Comparison of ENCODE assay signal across 17 cellular contexts in genomic region chr7:44226396-44226753, GRCh38. TPM values are rescaled to one million over a fixed set of nuclear protein-coding genes. Genes with fewer than 3 reads are reported as not detected.
DNase-seq lines count a peak whose midpoint lies in the region; ATAC-seq and TF ChIP-seq lines count a peak whose summit lies in the region.
"Had no signal": no experiment of that assay in that cellular context is flagged by ENCODE, and none has a peak within 500 bp of the region (broad histone marks: within the 10 kb centered on the region; RNA-seq: fewer than 3 reads in every experiment).

No MANE protein-coding gene starts in this region.

- H3K27ac Mint-ChIP-seq in chondrocyte (ENCODE audit: unreplicated experiment) (no peak overlapping the region), MCF 10A (ENCODE audit: low read depth, unreplicated experiment) (no peak overlapping the region)
- H3K27ac Mint-ChIP-seq in activated naive CD4-positive, alpha-beta T cell treated with anti-CD3 and anti-CD28 coated beads for 36 hours, result no peak overlapping the region
- H3K27ac Mint-ChIP-seq: CD4-positive, CD25-positive, alpha-beta regulatory T cell had no signal

- no peak overlapping the region for H2BK120ac ChIP-seq in neuronal stem cell (ENCODE audit: low read depth, low read length)

- H4K91ac ChIP-seq in neuronal stem cell (ENCODE audit: low read depth, low read length, poor library complexity), result peak overlapping the region; percentile 53

- peaks cover 6% of the 10 kb centered on the region for H3K79me1 ChIP-seq in neuronal stem cell (ENCODE audit: low read depth, low read length)

- DNase-seq in Right ventricle myocardium superior, result peak; percentile 34
- DNase-seq in left cardiac atrium, result no peak
- DNase-seq in chondrocyte (ENCODE audit: low spot score), result peak; percentile 73
- no peak for DNase-seq in neuronal stem cell (ENCODE audit: low spot score)
- DNase-seq in activated naive CD4-positive, alpha-beta T cell treated with anti-CD3 and anti-CD28 coated beads for 36 hours, result no peak
- no peak for DNase-seq in MCF 10A (ENCODE audit: unreplicated experiment)
- DNase-seq: CD4-positive, CD25-positive, alpha-beta regulatory T cell; GOT3; HCEC 1CT; KG1; NCI-H1092 treated with DMSO at 0.1 percent for 48 hours; NCI-H1436 treated with DMSO at 0.1 percent for 48 hours; NCI-H1930; NCI-H226; SHP77 treated with DMSO at 0.1 percent for 48 hours had no signal

- no peak overlapping the region for H2AK5ac ChIP-seq in neuronal stem cell (ENCODE audit: low read depth, low read length)

- no peak overlapping the region for H3K9ac ChIP-seq in neuronal stem cell (ENCODE audit: low read depth, low read length, poor library complexity)

- no peak for ATAC-seq in Right ventricle myocardium superior (ENCODE audit: poor library complexity)
- ATAC-seq in left cardiac atrium, result no peak
- ATAC-seq in HG03196 (IDR thresholded peaks at IDR 0.05; ENCODE audit: unreplicated experiment), result no peak

- H3K9me3 ChIP-seq in neuronal stem cell (replicated peaks in 1 of 2; ENCODE audit: control insufficient read depth in 2 of 2, insufficient read depth in 1 of 2, low read depth in 1 of 2, low read length in 2 of 2), result peaks cover 0 to 2% of the 10 kb centered on the region in 2 donors

- H3K36me3 ChIP-seq in neuronal stem cell (replicated peaks in 1 of 2; ENCODE audit: control insufficient read depth in 2 of 2, insufficient read depth in 2 of 2, low read length in 2 of 2), result no peaks in the 10 kb centered on the region

- H3K4ac ChIP-seq in neuronal stem cell (ENCODE audit: low read length), result no peak overlapping the region

- H3K14ac ChIP-seq in neuronal stem cell (ENCODE audit: low read length), result no peak overlapping the region

- no TSS peak for BruUV-seq in MCF 10A (replicated peaks; lab: Mats Ljungman, UMichigan)

- H3K18ac ChIP-seq in neuronal stem cell (ENCODE audit: low read length), result no peak overlapping the region

- H3K4me1 Mint-ChIP-seq in chondrocyte (ENCODE audit: low read depth), result no peaks in the 10 kb centered on the region
- no peaks in the 10 kb centered on the region for H3K4me1 Mint-ChIP-seq in activated naive CD4-positive, alpha-beta T cell treated with anti-CD3 and anti-CD28 coated beads for 36 hours (ENCODE audit: low read depth)
- peaks cover 26% of the 10 kb centered on the region for H3K4me1 Mint-ChIP-seq in MCF 10A (ENCODE audit: insufficient read depth, unreplicated experiment)
- H3K4me1 Mint-ChIP-seq: CD4-positive, CD25-positive, alpha-beta regulatory T cell had no signal

- no peak overlapping the region for H2BK12ac ChIP-seq in neuronal stem cell (ENCODE audit: low read length)

- CTCF ChIA-PET in activated naive CD4-positive, alpha-beta T cell treated with anti-CD3 and anti-CD28 coated beads for 36 hours (lab: Charles Lee), result no interaction called here
- CTCF ChIA-PET in MCF 10A (lab: Yijun Ruan, JAX), result interaction anchor here (0.9 kb wide), 1 partner anchor 14 kb away, joined by 7 read pairs; no protein-coding TSS in a partner anchor

- H3K4me1 ChIP-seq in neuronal stem cell (ENCODE audit: control insufficient read depth in 2 of 2, insufficient read depth in 1 of 2, low read depth in 1 of 2, low read length in 2 of 2), result peaks cover 4 to 15% of the 10 kb centered on the region in 2 donors

- WGBS in neuronal stem cell (ENCODE audit: extremely low coverage in 2 of 2, insufficient read length in 2 of 2, insufficient replicate concordance in 1 of 2), 2 donors, result no CpG with 5 or more reads among the region's 17 CpGs

- H3K9me3 Mint-ChIP-seq in chondrocyte (ENCODE audit: low read depth), result no peaks in the 10 kb centered on the region
- no peaks in the 10 kb centered on the region for H3K9me3 Mint-ChIP-seq in activated naive CD4-positive, alpha-beta T cell treated with anti-CD3 and anti-CD28 coated beads for 36 hours
- no peaks in the 10 kb centered on the region for H3K9me3 Mint-ChIP-seq in MCF 10A (ENCODE audit: unreplicated experiment)
- H3K9me3 Mint-ChIP-seq: CD4-positive, CD25-positive, alpha-beta regulatory T cell had no signal

- no peak overlapping the region for H2BK5ac ChIP-seq in neuronal stem cell (ENCODE audit: low read length)

- H3K4me2 ChIP-seq in neuronal stem cell (ENCODE audit: insufficient read depth, low read length, poor library complexity, severe bottlenecking), result no peak overlapping the region

- peak overlapping the region; percentile 81 for H2BK15ac ChIP-seq in neuronal stem cell (ENCODE audit: low read length)

- POLR2A ChIA-PET in MCF 10A (lab: Yijun Ruan, JAX), result interaction anchor here (0.7 kb wide), 1 partner anchor 308 kb away, joined by 3 read pairs; no protein-coding TSS in a partner anchor

- no peak overlapping the region for H3K4me3 Mint-ChIP-seq in chondrocyte (ENCODE audit: unreplicated experiment)
- H3K4me3 Mint-ChIP-seq in activated naive CD4-positive, alpha-beta T cell treated with anti-CD3 and anti-CD28 coated beads for 36 hours, result no peak overlapping the region
- no peak overlapping the region for H3K4me3 Mint-ChIP-seq in MCF 10A (ENCODE audit: unreplicated experiment)
- H3K4me3 Mint-ChIP-seq: CD4-positive, CD25-positive, alpha-beta regulatory T cell had no signal

- no peaks in the 10 kb centered on the region for H3K36me3 Mint-ChIP-seq in chondrocyte (ENCODE audit: low read depth)
- no peaks in the 10 kb centered on the region for H3K36me3 Mint-ChIP-seq in activated naive CD4-positive, alpha-beta T cell treated with anti-CD3 and anti-CD28 coated beads for 36 hours (ENCODE audit: low read depth)
- no peaks in the 10 kb centered on the region for H3K36me3 Mint-ChIP-seq in MCF 10A (ENCODE audit: insufficient read depth, unreplicated experiment)
- H3K36me3 Mint-ChIP-seq: CD4-positive, CD25-positive, alpha-beta regulatory T cell had no signal

- TF ChIP-seq CTCF in chondrocyte (IDR thresholded peaks at IDR 0.05), result no peak
- no peak for TF ChIP-seq CTCF in MCF 10A (IDR thresholded peaks at IDR 0.05; ENCODE audit: unreplicated experiment)

- H3K27me3 ChIP-seq in neuronal stem cell (ENCODE audit: control insufficient read depth in 3 of 3, insufficient read depth in 3 of 3, low read depth in 1 of 3, low read length in 3 of 3), result peaks cover 0 to 50% (median 0%) of the 10 kb centered on the region in 3 experiments

- H4K8ac ChIP-seq in neuronal stem cell (ENCODE audit: low read depth, low read length), result no peak overlapping the region

- no peak overlapping the region for H2AFZ ChIP-seq in neuronal stem cell (ENCODE audit: low read length)

- H3K4me3 ChIP-seq in neuronal stem cell (ENCODE audit: low read length in 2 of 2), result no peak overlapping the region

- H3K23ac ChIP-seq in neuronal stem cell (ENCODE audit: low read depth, low read length, poor library complexity), result no peak overlapping the region

- H3K27me3 Mint-ChIP-seq in chondrocyte (ENCODE audit: low read depth) (peaks cover 12% of the 10 kb centered on the region), MCF 10A (ENCODE audit: insufficient read depth, unreplicated experiment) (no peaks in the 10 kb centered on the region)
- H3K27me3 Mint-ChIP-seq in activated naive CD4-positive, alpha-beta T cell treated with anti-CD3 and anti-CD28 coated beads for 36 hours (ENCODE audit: low read depth), result no peaks in the 10 kb centered on the region
- H3K27me3 Mint-ChIP-seq: CD4-positive, CD25-positive, alpha-beta regulatory T cell had no signal

- no peak overlapping the region for H3K27ac ChIP-seq in neuronal stem cell (replicated peaks; ENCODE audit: low read length)

- intact Hi-C loops in Right ventricle myocardium superior (cut with DNase I) (no loop called here), left cardiac atrium (cut with DNase I) (no loop called here), MCF 10A (cut with micrococcal nuclease) (no loop called here)
- intact Hi-C loops in activated naive CD4-positive, alpha-beta T cell treated with anti-CD3 and anti-CD28 coated beads for 36 hours (cut with micrococcal nuclease), result no loop called here

RNA-seq across cellular contexts. Expression of gene YKT6, which starts 25.6 kb away (rescaled TPM):
- total RNA-seq in Right ventricle myocardium superior (48.9 TPM), left cardiac atrium (10 to 100 TPM; 51.5 to 62.1 TPM), chondrocyte (126 to 133 TPM (median 131 TPM) in 3 replicates), MCF 10A (2022) (107 and 153 TPM in 2 replicates)
- polyA plus RNA-seq in neuronal stem cell (2013, experiment 1 of 2), result 71.1 TPM
- polyA plus RNA-seq in neuronal stem cell (2013, experiment 2 of 2), result 69.2 TPM
- 10 to 100 TPM; 53.5 to 57.3 TPM for total RNA-seq in activated naive CD4-positive, alpha-beta T cell treated with anti-CD3 and anti-CD28 coated beads for 36 hours

RNA-seq across cellular contexts. Expression of gene GCK, which starts 37.1 kb away (rescaled TPM):
- 1.3 TPM for total RNA-seq in Right ventricle myocardium superior
- 1 to 10 TPM; 3.1 to 5.6 TPM for total RNA-seq in left cardiac atrium
- total RNA-seq in chondrocyte, result 0.31 to 0.44 TPM (median 0.37 TPM) in 3 replicates
- polyA plus RNA-seq in neuronal stem cell (2013, experiment 1 of 2), result 0.60 TPM
- 0.46 TPM for polyA plus RNA-seq in neuronal stem cell (2013, experiment 2 of 2)
- 1 to 10 TPM; 2.1 to 3.3 TPM for total RNA-seq in activated naive CD4-positive, alpha-beta T cell treated with anti-CD3 and anti-CD28 coated beads for 36 hours
- total RNA-seq in MCF 10A (2022), result not detected in 2 replicates
- total RNA-seq: CD4-positive, CD25-positive, alpha-beta regulatory T cell; G401 had no signal

Comparison
In these comparisons a context has a peak if more than half of its experiments do, and no peak if none do; other contexts are left out.
1. DNase-seq: peak in Right ventricle myocardium superior (single experiment) and chondrocyte (single experiment); none in left cardiac atrium (single experiment), neuronal stem cell (single experiment), activated naive CD4-positive, alpha-beta T cell treated with anti-CD3 and anti-CD28 coated beads for 36 hours (single experiment) and MCF 10A (single experiment).